ENCODE assay signal across 39 cellular contexts in the genomic region with DNA sequence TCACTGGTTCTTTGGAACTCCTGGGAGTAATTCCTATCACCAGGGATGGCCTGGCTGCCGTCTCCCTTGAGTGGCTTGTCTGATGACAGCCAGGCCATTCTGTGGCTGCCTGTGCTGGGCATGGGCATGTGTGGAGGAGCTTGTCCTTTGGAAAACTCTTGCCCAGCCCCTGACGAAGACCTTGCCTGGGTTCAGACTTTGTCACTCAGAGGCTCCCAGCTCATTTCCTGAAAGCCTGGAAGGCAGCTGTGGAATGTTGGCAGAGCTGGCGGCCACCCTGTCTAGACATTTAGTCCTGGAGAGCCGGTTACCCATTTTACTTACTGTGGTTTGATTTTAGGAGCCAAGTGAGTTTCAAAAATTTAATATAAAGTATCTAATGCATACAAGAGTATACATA. TPM values are rescaled to one million over a fixed set of nuclear protein-coding genes. Genes with fewer than 3 reads are reported as not detected.
"Had no signal": no experiment of that assay in that cellular context is flagged by ENCODE, and none has a peak within 500 bp of the region (broad histone marks: within the 10 kb centered on the region; RNA-seq: fewer than 3 reads in every experiment).

No MANE protein-coding gene starts in this region.

- H3K4me1 ChIP-seq: ascending aorta, esophagus squamous epithelium, gastroesophageal sphincter had no signal

- H3K4me3 Mint-ChIP-seq: activated CD4-positive, alpha-beta memory T cell treated with anti-CD3 and anti-CD28 coated beads for 36 hours; activated CD4-positive, alpha-beta T cell treated with anti-CD3 and anti-CD28 coated beads for 36 hours; activated CD4-positive, alpha-beta T cell treated with anti-CD3 and anti-CD28 coated beads, Interleukin-2, amount 10 ng/mL, durations not matched to agents 24 days and 14 days; activated CD8-positive, alpha-beta memory T cell treated with anti-CD3 and anti-CD28 coated beads, Interleukin-2, amount 10 ng/mL, durations not matched to agents 7 days and 5 days; activated CD8-positive, alpha-beta T cell treated with anti-CD3 and anti-CD28 coated beads, Interleukin-2, amount 10 ng/mL, durations not matched to agents 7 days and 5 days; activated naive CD4-positive, alpha-beta T cell treated with anti-CD3 and anti-CD28 coated beads, Interleukin-2, amount 10 ng/mL, durations not matched to agents 7 days and 5 days; activated naive CD8-positive, alpha-beta T cell treated with anti-CD3 and anti-CD28 coated beads, Interleukin-2, amount 10 ng/mL, durations not matched to agents 7 days and 5 days; activated T-helper 1 cell treated with anti-CD3 and anti-CD28 coated beads, Interleukin-12 subunit alpha, Interleukin-12 subunit beta, Interleukin-2, Interleukin-4 antibody, amounts not matched to agents 30 ng/mL and 10 ng/mL and 1 ng/mL, durations not matched to agents 14 hours and 24 hours and 36 hours; central memory CD8-positive, alpha-beta T cell; dendritic cell treated with granulocyte-macrophage colony-stimulating factor and Interleukin-4, amounts not matched to agents 40 ng/mL and 50 ng/mL, for 4 days; T-helper 17 cell; T-helper 2 cell treated with Interferon-gamma antibody and Interleukin-4, amounts not matched to agents 5 μg/mL and 100 μg/mL, for 36 hours had no signal

- H3K27me3 ChIP-seq: ascending aorta, brain microvascular endothelial cell had no signal

- DNase-seq: activated CD4-positive, alpha-beta memory T cell treated with anti-CD3 and anti-CD28 coated beads for 36 hours; activated CD4-positive, alpha-beta T cell treated with anti-CD3 and anti-CD28 coated beads for 36 hours; activated CD4-positive, alpha-beta T cell treated with anti-CD3 and anti-CD28 coated beads, Interleukin-2, amount 10 ng/mL, durations not matched to agents 24 days and 14 days; activated CD4-positive, CD25-positive, alpha-beta regulatory T cell; activated CD4-positive, CD25-positive, alpha-beta regulatory T cell treated with anti-CD3 and anti-CD28 coated beads, Interleukin-2, amount 50 U/mL, for 72 hours; activated CD8-positive, alpha-beta memory T cell treated with anti-CD3 and anti-CD28 coated beads, Interleukin-2, amount 10 ng/mL, durations not matched to agents 7 days and 5 days; activated CD8-positive, alpha-beta memory T cell treated with anti-CD3 and anti-CD28 coated beads, Interleukin-2, amount 50 U/mL, for 4 hours; activated CD8-positive, alpha-beta T cell treated with anti-CD3 and anti-CD28 coated beads, Interleukin-2, amount 10 ng/mL, durations not matched to agents 7 days and 5 days; activated gamma-delta T cell; activated naive CD4-positive, alpha-beta T cell; activated naive CD4-positive, alpha-beta T cell treated with anti-CD3 and anti-CD28 coated beads, Interleukin-2, amount 10 ng/mL, durations not matched to agents 7 days and 5 days; activated naive CD8-positive, alpha-beta T cell treated with anti-CD3 and anti-CD28 coated beads, Interleukin-2, amount 10 ng/mL, durations not matched to agents 7 days and 5 days; activated T-cell treated with anti-CD3 and anti-CD28 coated beads, Interleukin-2, amount 50 U/mL, for 1 hour; activated T-cell treated with anti-CD3 and anti-CD28 coated beads, Interleukin-2, amount 50 U/mL, for 48 hours; brain microvascular endothelial cell; dorsolateral prefrontal cortex; esophagus squamous epithelium; foreskin melanocyte; T-helper 1 cell; T-helper 17 cell; T1000; WERI-Rb-1 had no signal

- H3K27ac Mint-ChIP-seq: activated CD4-positive, alpha-beta memory T cell treated with anti-CD3 and anti-CD28 coated beads for 36 hours; activated CD4-positive, alpha-beta T cell treated with anti-CD3 and anti-CD28 coated beads for 36 hours; activated CD4-positive, alpha-beta T cell treated with anti-CD3 and anti-CD28 coated beads, Interleukin-2, amount 10 ng/mL, durations not matched to agents 24 days and 14 days; activated CD8-positive, alpha-beta memory T cell treated with anti-CD3 and anti-CD28 coated beads, Interleukin-2, amount 10 ng/mL, durations not matched to agents 7 days and 5 days; activated CD8-positive, alpha-beta T cell treated with anti-CD3 and anti-CD28 coated beads, Interleukin-2, amount 10 ng/mL, durations not matched to agents 7 days and 5 days; activated naive CD4-positive, alpha-beta T cell treated with anti-CD3 and anti-CD28 coated beads, Interleukin-2, amount 10 ng/mL, durations not matched to agents 7 days and 5 days; activated naive CD4-positive, alpha-beta T cell treated with anti-CD3 and anti-CD28 coated beads, Interleukin-2, amount 50 U/mL, for 72 hours; activated naive CD8-positive, alpha-beta T cell treated with anti-CD3 and anti-CD28 coated beads, Interleukin-2, amount 10 ng/mL, durations not matched to agents 7 days and 5 days; activated T-helper 1 cell treated with anti-CD3 and anti-CD28 coated beads, Interleukin-12 subunit alpha, Interleukin-12 subunit beta, Interleukin-2, Interleukin-4 antibody, amounts not matched to agents 30 ng/mL and 10 ng/mL and 1 ng/mL, durations not matched to agents 14 hours and 24 hours and 36 hours; activated T-helper 2 cell treated with anti-CD3 and anti-CD28 coated beads, Interferon-gamma antibody, Interleukin-2, Interleukin-4, amounts not matched to agents 10 μg/mL and 5 μg/mL and 100 μg/mL, durations not matched to agents 14 hours and 24 hours and 36 hours; dendritic cell treated with granulocyte-macrophage colony-stimulating factor and Interleukin-4, amounts not matched to agents 40 ng/mL and 50 ng/mL, for 4 days; T-helper 17 cell; T-helper 2 cell treated with Interferon-gamma antibody and Interleukin-4, amounts not matched to agents 5 μg/mL and 100 μg/mL, for 36 hours had no signal

- H3K36me3 Mint-ChIP-seq: activated CD4-positive, alpha-beta memory T cell treated with anti-CD3 and anti-CD28 coated beads for 36 hours; activated CD8-positive, alpha-beta memory T cell treated with anti-CD3 and anti-CD28 coated beads, Interleukin-2, amount 10 ng/mL, durations not matched to agents 7 days and 5 days; activated naive CD4-positive, alpha-beta T cell treated with anti-CD3 and anti-CD28 coated beads, Interleukin-2, amount 10 ng/mL, durations not matched to agents 7 days and 5 days; activated naive CD4-positive, alpha-beta T cell treated with anti-CD3 and anti-CD28 coated beads, Interleukin-2, amount 50 U/mL, for 72 hours; activated naive CD8-positive, alpha-beta T cell treated with anti-CD3 and anti-CD28 coated beads, Interleukin-2, amount 10 ng/mL, durations not matched to agents 7 days and 5 days had no signal

- H3K27ac ChIP-seq: ascending aorta, brain microvascular endothelial cell, coronary artery, dorsolateral prefrontal cortex, epithelial cell of prostate, esophagus squamous epithelium, gastroesophageal sphincter, WERI-Rb-1 had no signal

- H3K4me1 Mint-ChIP-seq: activated CD4-positive, alpha-beta T cell treated with anti-CD3 and anti-CD28 coated beads for 36 hours; activated CD4-positive, alpha-beta T cell treated with anti-CD3 and anti-CD28 coated beads, Interleukin-2, amount 10 ng/mL, durations not matched to agents 24 days and 14 days; activated CD8-positive, alpha-beta memory T cell treated with anti-CD3 and anti-CD28 coated beads, Interleukin-2, amount 10 ng/mL, durations not matched to agents 7 days and 5 days; activated naive CD4-positive, alpha-beta T cell treated with anti-CD3 and anti-CD28 coated beads, Interleukin-2, amount 10 ng/mL, durations not matched to agents 7 days and 5 days; activated naive CD8-positive, alpha-beta T cell treated with anti-CD3 and anti-CD28 coated beads, Interleukin-2, amount 10 ng/mL, durations not matched to agents 7 days and 5 days; central memory CD8-positive, alpha-beta T cell; T-helper 17 cell had no signal

- H3K36me3 ChIP-seq: ascending aorta, brain microvascular endothelial cell, esophagus squamous epithelium, gastroesophageal sphincter, WERI-Rb-1 had no signal

- H3K4me3 ChIP-seq: ascending aorta, coronary artery, dorsolateral prefrontal cortex, esophagus squamous epithelium, gastroesophageal sphincter had no signal

- H3K9me3 ChIP-seq: ascending aorta, esophagus squamous epithelium, gastroesophageal sphincter had no signal

- H3K27me3 Mint-ChIP-seq: activated CD4-positive, alpha-beta T cell treated with anti-CD3 and anti-CD28 coated beads, Interleukin-2, amount 10 ng/mL, durations not matched to agents 24 days and 14 days; activated naive CD4-positive, alpha-beta T cell treated with anti-CD3 and anti-CD28 coated beads, Interleukin-2, amount 10 ng/mL, durations not matched to agents 7 days and 5 days; activated naive CD8-positive, alpha-beta T cell treated with anti-CD3 and anti-CD28 coated beads, Interleukin-2, amount 10 ng/mL, durations not matched to agents 7 days and 5 days; dendritic cell treated with granulocyte-macrophage colony-stimulating factor and Interleukin-4, amounts not matched to agents 40 ng/mL and 50 ng/mL, for 4 days had no signal

- ATAC-seq: activated CD4-positive, alpha-beta T cell treated with anti-CD3 and anti-CD28 coated beads for 36 hours; activated CD8-positive, alpha-beta memory T cell treated with anti-CD3 and anti-CD28 coated beads, Interleukin-2, amount 10 ng/mL, durations not matched to agents 7 days and 5 days; activated CD8-positive, alpha-beta T cell treated with anti-CD3 and anti-CD28 coated beads, Interleukin-2, amount 10 ng/mL, durations not matched to agents 7 days and 5 days; activated naive CD4-positive, alpha-beta T cell treated with anti-CD3 and anti-CD28 coated beads, Interleukin-2, amount 50 U/mL, for 72 hours; gastroesophageal sphincter; T-helper 17 cell had no signal

- H3K9me3 Mint-ChIP-seq: activated CD4-positive, alpha-beta memory T cell treated with anti-CD3 and anti-CD28 coated beads for 36 hours; activated CD4-positive, alpha-beta T cell treated with anti-CD3 and anti-CD28 coated beads, Interleukin-2, amount 10 ng/mL, durations not matched to agents 24 days and 14 days; activated naive CD4-positive, alpha-beta T cell treated with anti-CD3 and anti-CD28 coated beads, Interleukin-2, amount 10 ng/mL, durations not matched to agents 7 days and 5 days; activated naive CD4-positive, alpha-beta T cell treated with anti-CD3 and anti-CD28 coated beads, Interleukin-2, amount 50 U/mL, for 72 hours; activated naive CD8-positive, alpha-beta T cell treated with anti-CD3 and anti-CD28 coated beads, Interleukin-2, amount 10 ng/mL, durations not matched to agents 7 days and 5 days; activated T-helper 1 cell treated with anti-CD3 and anti-CD28 coated beads, Interleukin-12 subunit alpha, Interleukin-12 subunit beta, Interleukin-2, Interleukin-4 antibody, amounts not matched to agents 30 ng/mL and 10 ng/mL and 1 ng/mL, durations not matched to agents 14 hours and 24 hours and 36 hours; activated T-helper 2 cell treated with anti-CD3 and anti-CD28 coated beads, Interferon-gamma antibody, Interleukin-2, Interleukin-4, amounts not matched to agents 10 μg/mL and 5 μg/mL and 100 μg/mL, durations not matched to agents 14 hours and 24 hours and 36 hours; central memory CD8-positive, alpha-beta T cell; dendritic cell treated with granulocyte-macrophage colony-stimulating factor and Interleukin-4, amounts not matched to agents 40 ng/mL and 50 ng/mL, for 4 days; T-helper 2 cell treated with Interferon-gamma antibody and Interleukin-4, amounts not matched to agents 5 μg/mL and 100 μg/mL, for 36 hours had no signal

RNA-seq across cellular contexts. Expression of a gene that starts 34.0 kb away (rescaled TPM):
- total RNA-seq: activated CD4-positive, alpha-beta memory T cell treated with anti-CD3 and anti-CD28 coated beads for 36 hours; activated CD4-positive, alpha-beta T cell treated with anti-CD3 and anti-CD28 coated beads for 36 hours; activated CD4-positive, alpha-beta T cell treated with anti-CD3 and anti-CD28 coated beads, Interleukin-2, amount 10 ng/mL, durations not matched to agents 24 days and 14 days; activated CD8-positive, alpha-beta memory T cell treated with anti-CD3 and anti-CD28 coated beads for 36 hours; activated CD8-positive, alpha-beta memory T cell treated with anti-CD3 and anti-CD28 coated beads, Interleukin-2, amount 10 ng/mL, durations not matched to agents 7 days and 5 days; activated CD8-positive, alpha-beta T cell treated with anti-CD3 and anti-CD28 coated beads, Interleukin-2, amount 10 ng/mL, durations not matched to agents 7 days and 5 days; activated naive CD4-positive, alpha-beta T cell treated with anti-CD3 and anti-CD28 coated beads, Interleukin-2, amount 50 U/mL, for 72 hours; activated naive CD8-positive, alpha-beta T cell treated with anti-CD3 and anti-CD28 coated beads, Interleukin-2, amount 10 ng/mL, durations not matched to agents 7 days and 5 days; activated T-helper 1 cell treated with anti-CD3 and anti-CD28 coated beads, Interleukin-12 subunit alpha, Interleukin-12 subunit beta, Interleukin-2, Interleukin-4 antibody, amounts not matched to agents 30 ng/mL and 10 ng/mL and 1 ng/mL, durations not matched to agents 14 hours and 24 hours and 36 hours; activated T-helper 2 cell treated with anti-CD3 and anti-CD28 coated beads, Interferon-gamma antibody, Interleukin-2, Interleukin-4, amounts not matched to agents 10 μg/mL and 5 μg/mL and 100 μg/mL, durations not matched to agents 14 hours and 24 hours and 36 hours; ascending aorta; bronchial epithelial cell; cardiac septum; endothelial cell of umbilical vein; esophagus squamous epithelium; fibroblast of lung; fibroblast of villous mesenchyme; glomerular endothelial cell; T-helper 17 cell had no signal
- polyA plus RNA-seq: endothelial cell of umbilical vein, fibroblast of lung had no signal
